Comparison of ENCODE assay signal across 1 cellular context in genomic region chr20:38221041-38221589, GRCh38.
TF ChIP-seq lines count a peak whose summit lies in the region.

No MANE protein-coding gene starts in this region.

TF ChIP-seq in HepG2, 621 proteins besides CTCF, POLR2A, EP300 and RAD21 (continued from another document and continues in another):
- TF ChIP-seq, protein P1, sequence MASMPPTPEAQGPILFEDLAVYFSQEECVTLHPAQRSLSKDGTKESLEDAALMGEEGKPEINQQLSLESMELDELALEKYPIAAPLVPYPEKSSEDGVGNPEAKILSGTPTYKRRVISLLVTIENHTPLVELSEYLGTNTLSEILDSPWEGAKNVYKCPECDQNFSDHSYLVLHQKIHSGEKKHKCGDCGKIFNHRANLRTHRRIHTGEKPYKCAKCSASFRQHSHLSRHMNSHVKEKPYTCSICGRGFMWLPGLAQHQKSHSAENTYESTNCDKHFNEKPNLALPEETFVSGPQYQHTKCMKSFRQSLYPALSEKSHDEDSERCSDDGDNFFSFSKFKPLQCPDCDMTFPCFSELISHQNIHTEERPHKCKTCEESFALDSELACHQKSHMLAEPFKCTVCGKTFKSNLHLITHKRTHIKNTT (CRISPR knock-in tag; IDR thresholded peaks at IDR 0.05), result no peak
- TF ChIP-seq GZF1 (CRISPR knock-in tag; IDR thresholded peaks at IDR 0.05) (no peak), GTF2F1 (IDR thresholded peaks at IDR 0.05; ENCODE audit: low read length) (no peak), ZNF546 (CRISPR knock-in tag; conservative IDR thresholded peaks at IDR 0.05) (no peak), ESRRA (CRISPR knock-in tag; IDR thresholded peaks at IDR 0.05; ENCODE audit: low read depth) (no peak), ZMAT5 (CRISPR knock-in tag; IDR thresholded peaks at IDR 0.05; ENCODE audit: borderline replicate concordance, low read depth) (no peak), STAT5B (CRISPR knock-in tag; IDR thresholded peaks at IDR 0.05) (no peak), MEF2D (CRISPR knock-in tag; IDR thresholded peaks at IDR 0.05) (0 out of 2 replicates have a peak, but pooled peaks have one; percentile 37), DRAP1 (CRISPR knock-in tag; IDR thresholded peaks at IDR 0.05) (no peak), SATB2 (CRISPR knock-in tag; IDR thresholded peaks at IDR 0.05) (no peak), KLF15 (CRISPR knock-in tag; IDR thresholded peaks at IDR 0.05; ENCODE audit: borderline replicate concordance) (no peak), ZNF768 (CRISPR knock-in tag; IDR thresholded peaks at IDR 0.05) (peak; percentile 74), ZBTB33 (CRISPR knock-in tag; IDR thresholded peaks at IDR 0.05) (peak; percentile 55), CSRNP1 (CRISPR knock-in tag; IDR thresholded peaks at IDR 0.05) (no peak), ZNF605 (CRISPR knock-in tag; IDR thresholded peaks at IDR 0.05) (0 out of 2 replicates have a peak, but pooled peaks have one; percentile 32), TFDP1 (CRISPR knock-in tag; IDR thresholded peaks at IDR 0.05; ENCODE audit: borderline replicate concordance) (0 out of 2 replicates have a peak, but pooled peaks have one; percentile 29), STAG1 (CRISPR knock-in tag; IDR thresholded peaks at IDR 0.05) (peak; percentile 100), TFDP2 (CRISPR knock-in tag; IDR thresholded peaks at IDR 0.05) (no peak), ZNF780A (CRISPR knock-in tag; IDR thresholded peaks at IDR 0.05) (no peak), ZNF556 (CRISPR knock-in tag; IDR thresholded peaks at IDR 0.05; ENCODE audit: borderline replicate concordance) (no peak), KLF6 (CRISPR knock-in tag; IDR thresholded peaks at IDR 0.05) (no peak), SP4 (CRISPR knock-in tag; IDR thresholded peaks at IDR 0.05) (no peak), ZNF296 (CRISPR knock-in tag; conservative IDR thresholded peaks at IDR 0.05) (no peak), PLRG1 (conservative IDR thresholded peaks at IDR 0.05) (no peak), SNAI1 (CRISPR knock-in tag; IDR thresholded peaks at IDR 0.05; ENCODE audit: borderline replicate concordance) (no peak), GTF3A (CRISPR knock-in tag; conservative IDR thresholded peaks at IDR 0.05) (no peak), ZBTB4 (CRISPR knock-in tag; IDR thresholded peaks at IDR 0.05; ENCODE audit: borderline replicate concordance) (no peak), EED (CRISPR knock-in tag; IDR thresholded peaks at IDR 0.05) (no peak), ZFYVE20 (CRISPR knock-in tag; IDR thresholded peaks at IDR 0.05; ENCODE audit: borderline replicate concordance, low read depth) (no peak), ZZZ3 (CRISPR knock-in tag; IDR thresholded peaks at IDR 0.05; ENCODE audit: borderline replicate concordance) (peak; percentile 56; the same call in 1 of the 2 replicates), ZNF383 (CRISPR knock-in tag; IDR thresholded peaks at IDR 0.05; ENCODE audit: borderline replicate concordance) (no peak), ZNF713 (CRISPR knock-in tag; IDR thresholded peaks at IDR 0.05) (no peak), POLR2AphosphoS5 (IDR thresholded peaks at IDR 0.05; ENCODE audit: low read depth, low read length) (no peak), SP5 (CRISPR knock-in tag; IDR thresholded peaks at IDR 0.05; ENCODE audit: borderline replicate concordance, low read depth) (no peak), ZNF652 (CRISPR knock-in tag; IDR thresholded peaks at IDR 0.05; ENCODE audit: borderline replicate concordance, low read depth) (no peak), ATF7 (IDR thresholded peaks at IDR 0.05) (no peak), ATF7 (CRISPR knock-in tag; IDR thresholded peaks at IDR 0.05) (0 out of 2 replicates have a peak, but pooled peaks have one; percentile 21), ZNF691 (CRISPR knock-in tag; IDR thresholded peaks at IDR 0.05; ENCODE audit: borderline replicate concordance, low read depth) (no peak; the same call in 1 of the 2 replicates)
- TF ChIP-seq, protein P2, sequence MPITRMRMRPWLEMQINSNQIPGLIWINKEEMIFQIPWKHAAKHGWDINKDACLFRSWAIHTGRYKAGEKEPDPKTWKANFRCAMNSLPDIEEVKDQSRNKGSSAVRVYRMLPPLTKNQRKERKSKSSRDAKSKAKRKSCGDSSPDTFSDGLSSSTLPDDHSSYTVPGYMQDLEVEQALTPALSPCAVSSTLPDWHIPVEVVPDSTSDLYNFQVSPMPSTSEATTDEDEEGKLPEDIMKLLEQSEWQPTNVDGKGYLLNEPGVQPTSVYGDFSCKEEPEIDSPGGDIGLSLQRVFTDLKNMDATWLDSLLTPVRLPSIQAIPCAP (CRISPR knock-in tag; IDR thresholded peaks at IDR 0.05; ENCODE audit: low read depth), result no peak
- TF ChIP-seq, protein P3, sequence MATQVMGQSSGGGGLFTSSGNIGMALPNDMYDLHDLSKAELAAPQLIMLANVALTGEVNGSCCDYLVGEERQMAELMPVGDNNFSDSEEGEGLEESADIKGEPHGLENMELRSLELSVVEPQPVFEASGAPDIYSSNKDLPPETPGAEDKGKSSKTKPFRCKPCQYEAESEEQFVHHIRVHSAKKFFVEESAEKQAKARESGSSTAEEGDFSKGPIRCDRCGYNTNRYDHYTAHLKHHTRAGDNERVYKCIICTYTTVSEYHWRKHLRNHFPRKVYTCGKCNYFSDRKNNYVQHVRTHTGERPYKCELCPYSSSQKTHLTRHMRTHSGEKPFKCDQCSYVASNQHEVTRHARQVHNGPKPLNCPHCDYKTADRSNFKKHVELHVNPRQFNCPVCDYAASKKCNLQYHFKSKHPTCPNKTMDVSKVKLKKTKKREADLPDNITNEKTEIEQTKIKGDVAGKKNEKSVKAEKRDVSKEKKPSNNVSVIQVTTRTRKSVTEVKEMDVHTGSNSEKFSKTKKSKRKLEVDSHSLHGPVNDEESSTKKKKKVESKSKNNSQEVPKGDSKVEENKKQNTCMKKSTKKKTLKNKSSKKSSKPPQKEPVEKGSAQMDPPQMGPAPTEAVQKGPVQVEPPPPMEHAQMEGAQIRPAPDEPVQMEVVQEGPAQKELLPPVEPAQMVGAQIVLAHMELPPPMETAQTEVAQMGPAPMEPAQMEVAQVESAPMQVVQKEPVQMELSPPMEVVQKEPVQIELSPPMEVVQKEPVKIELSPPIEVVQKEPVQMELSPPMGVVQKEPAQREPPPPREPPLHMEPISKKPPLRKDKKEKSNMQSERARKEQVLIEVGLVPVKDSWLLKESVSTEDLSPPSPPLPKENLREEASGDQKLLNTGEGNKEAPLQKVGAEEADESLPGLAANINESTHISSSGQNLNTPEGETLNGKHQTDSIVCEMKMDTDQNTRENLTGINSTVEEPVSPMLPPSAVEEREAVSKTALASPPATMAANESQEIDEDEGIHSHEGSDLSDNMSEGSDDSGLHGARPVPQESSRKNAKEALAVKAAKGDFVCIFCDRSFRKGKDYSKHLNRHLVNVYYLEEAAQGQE (IDR thresholded peaks at IDR 0.05; ENCODE audit: borderline replicate concordance in 1 of 2, low read depth in 1 of 2, low read length in 2 of 2), result no peak
- TF ChIP-seq, protein P4, sequence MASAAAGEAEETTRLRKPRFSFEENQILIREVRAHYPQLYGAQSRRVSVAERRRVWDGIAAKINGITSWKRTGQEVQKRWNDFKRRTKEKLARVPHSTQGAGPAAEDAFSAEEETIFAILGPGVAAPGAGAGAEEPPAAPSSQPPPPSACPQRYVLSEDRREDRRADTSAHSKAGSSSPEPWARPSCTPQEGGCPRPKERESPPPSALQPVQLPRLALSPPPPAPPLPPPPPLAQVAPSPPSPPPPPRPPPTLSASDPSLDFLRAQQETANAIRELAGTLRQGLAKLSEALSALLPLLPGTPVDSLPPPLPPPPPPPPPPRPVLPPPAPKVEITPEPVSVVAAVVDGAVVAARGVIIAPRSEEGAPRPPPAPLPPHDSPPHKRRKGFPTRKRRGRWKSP (CRISPR knock-in tag; IDR thresholded peaks at IDR 0.05), result no peak
